16 cellular contexts compared by ENCODE assay signal in genomic region chr11:35796542-35796941, GRCh38.
DNase-seq lines count a peak whose midpoint lies in the region; ATAC-seq and TF ChIP-seq lines count a peak whose summit lies in the region.
"Had no signal": no experiment of that assay in that cellular context is flagged by ENCODE, and none has a peak within 500 bp of the region (broad histone marks: within the 10 kb centered on the region; RNA-seq: fewer than 3 reads in every experiment).

No MANE protein-coding gene starts in this region.

- H3K27me3 Mint-ChIP-seq in HFFc6 (ENCODE audit: insufficient read depth) (no peaks in the 10 kb centered on the region), endothelial cell (ENCODE audit: unreplicated experiment) (peaks cover 2% of the 10 kb centered on the region), osteocyte (ENCODE audit: unreplicated experiment) (no peaks in the 10 kb centered on the region), CD14-positive monocyte (ENCODE audit: low read depth in 3 of 3) (peaks cover 0 to 1% (median 0%) of the 10 kb centered on the region in 3 donors)
- H3K27me3 Mint-ChIP-seq: CD4-positive, CD25-positive, alpha-beta regulatory T cell had no signal

- H3K9me3 Mint-ChIP-seq in HFFc6 (no peaks in the 10 kb centered on the region; the same call in 1 of the 2 replicates), endothelial cell (ENCODE audit: unreplicated experiment) (no peaks in the 10 kb centered on the region), osteocyte (ENCODE audit: unreplicated experiment) (no peaks in the 10 kb centered on the region), CD14-positive monocyte (peaks cover 0 to 4% (median 0%) of the 10 kb centered on the region in 7 donors)
- H3K9me3 Mint-ChIP-seq: activated naive CD4-positive, alpha-beta T cell treated with anti-CD3 and anti-CD28 coated beads for 36 hours had no signal

- H3K9me3 ChIP-seq in SJCRH30 (replicated peaks) (no peaks in the 10 kb centered on the region), mucosa of descending colon (no peaks in the 10 kb centered on the region)
- H3K9me3 ChIP-seq: esophagus muscularis mucosa had no signal

- intact Hi-C loops in CD14-positive monocyte (cut with micrococcal nuclease): no loop called here
- intact Hi-C loops in mucosa of descending colon (cut with DNase I, micrococcal nuclease): no loop called here

- TF ChIP-seq CTCF in HFFc6 (IDR thresholded peaks at IDR 0.05) (no peak), endothelial cell (IDR thresholded peaks at IDR 0.05; ENCODE audit: unreplicated experiment) (no peak), osteocyte (IDR thresholded peaks at IDR 0.05) (no peak), CD14-positive monocyte (IDR thresholded peaks at IDR 0.05) (no peak), mucosa of descending colon (IDR thresholded peaks at IDR 0.05) (no peak)

- H3K36me3 ChIP-seq in SJCRH30 (0 out of 2 replicates have a peak, but pooled peaks cover 8% of the 10 kb centered on the region), mucosa of descending colon (ENCODE audit: low read depth) (no peaks in the 10 kb centered on the region)
- H3K36me3 ChIP-seq: esophagus muscularis mucosa had no signal

- H3K4me1 Mint-ChIP-seq in HFFc6 (ENCODE audit: low read depth): peaks cover 82% of the 10 kb centered on the region
- peaks cover 35% of the 10 kb centered on the region for H3K4me1 Mint-ChIP-seq in endothelial cell (ENCODE audit: unreplicated experiment)
- H3K4me1 Mint-ChIP-seq in osteocyte (ENCODE audit: unreplicated experiment): peaks cover 63% of the 10 kb centered on the region
- peaks cover 12% of the 10 kb centered on the region for H3K4me1 Mint-ChIP-seq in CD14-positive monocyte

- H3K36me3 Mint-ChIP-seq in HFFc6 (ENCODE audit: low read depth) (peaks cover 20% of the 10 kb centered on the region), endothelial cell (ENCODE audit: low read depth, unreplicated experiment) (peaks cover 6% of the 10 kb centered on the region), osteocyte (ENCODE audit: unreplicated experiment) (peaks cover 4% of the 10 kb centered on the region), CD14-positive monocyte (peaks cover 20 to 23% of the 10 kb centered on the region in 2 donors)

- peak; percentile 88 for DNase-seq in HFFc6
- DNase-seq in SJCRH30: peak; percentile 25 to 36
- peak; percentile 18 for DNase-seq in endothelial cell (ENCODE audit: low spot score)
- DNase-seq in osteocyte (ENCODE audit: extremely low spot score, unreplicated experiment): no peak
- DNase-seq in CD14-positive monocyte (ENCODE audit: low spot score): no peak
- no peak for DNase-seq in mucosa of descending colon
- DNase-seq in SHP77 (lab: John Stamatoyannopoulos, UW): no peak
- DNase-seq: activated naive CD4-positive, alpha-beta T cell treated with anti-CD3 and anti-CD28 coated beads for 36 hours; CD4-positive, CD25-positive, alpha-beta regulatory T cell; cerebellar nuclear complex; NCI-H1105; NCI-H446 treated with DMSO at 0.1 percent for 48 hours; occipital lobe; substantia nigra had no signal

- H3K27ac ChIP-seq in SJCRH30: no peak overlapping the region
- H3K27ac ChIP-seq: esophagus muscularis mucosa had no signal

- ATAC-seq in mucosa of descending colon (no peak), GM18502 (IDR thresholded peaks at IDR 0.05; ENCODE audit: poor library complexity, unreplicated experiment) (no peak)

- H3K4me3 ChIP-seq in SJCRH30: no peak overlapping the region
- no peak overlapping the region for H3K4me3 ChIP-seq in mucosa of descending colon
- H3K4me3 ChIP-seq: esophagus muscularis mucosa had no signal

- H3K4me1 ChIP-seq in SJCRH30: peaks cover 11% of the 10 kb centered on the region
- no peaks in the 10 kb centered on the region for H3K4me1 ChIP-seq in mucosa of descending colon (ENCODE audit: low read depth)

- H3K4me3 Mint-ChIP-seq in HFFc6: peak overlapping the region; percentile 85
- H3K4me3 Mint-ChIP-seq in endothelial cell (ENCODE audit: unreplicated experiment): peak overlapping the region; percentile 44
- H3K4me3 Mint-ChIP-seq in osteocyte (ENCODE audit: unreplicated experiment): no peak overlapping the region
- H3K4me3 Mint-ChIP-seq in CD14-positive monocyte: no peak overlapping the region
- H3K4me3 Mint-ChIP-seq: activated naive CD4-positive, alpha-beta T cell treated with anti-CD3 and anti-CD28 coated beads for 36 hours; CD4-positive, CD25-positive, alpha-beta regulatory T cell had no signal

- no peaks in the 10 kb centered on the region for H3K27me3 ChIP-seq in SJCRH30
- H3K27me3 ChIP-seq: esophagus muscularis mucosa had no signal

- H3K27ac Mint-ChIP-seq in HFFc6 (peak overlapping the region; percentile 74), endothelial cell (ENCODE audit: unreplicated experiment) (peak overlapping the region; percentile 90), osteocyte (ENCODE audit: unreplicated experiment) (peak overlapping the region; percentile 59), CD14-positive monocyte (no peak overlapping the region)
- H3K27ac Mint-ChIP-seq: activated naive CD4-positive, alpha-beta T cell treated with anti-CD3 and anti-CD28 coated beads for 36 hours; CD4-positive, CD25-positive, alpha-beta regulatory T cell had no signal

Comparison
In these comparisons a context has a peak if more than half of its experiments do, and no peak if none do; other contexts are left out.
1. DNase-seq: peak in HFFc6 (single experiment), SJCRH30 (2 of 2) and endothelial cell (single experiment); none in osteocyte (single experiment), CD14-positive monocyte (single experiment), mucosa of descending colon (0 of 3) and SHP77 (0 of 2).
2. H3K27ac Mint-ChIP-seq: peak in HFFc6 (single experiment), endothelial cell (single experiment) and osteocyte (single experiment); none in CD14-positive monocyte (0 of 7).
3. H3K4me3 Mint-ChIP-seq: peak in HFFc6 (single experiment) and endothelial cell (single experiment); none in osteocyte (single experiment) and CD14-positive monocyte (0 of 2).